Comparison of ENCODE assay signal across 1 cellular context in genomic region chr1:54580856-54581550, GRCh38.
TF ChIP-seq lines count a peak whose summit lies in the region.

No MANE protein-coding gene starts in this region.

TF ChIP-seq in WTC11, 78 proteins besides CTCF, POLR2A, EP300 and RAD21 (continued from another document):
- TF ChIP-seq RELA (CRISPR knock-in tag; IDR thresholded peaks at IDR 0.05; ENCODE audit: borderline replicate concordance) (no peak), JAZF1 (CRISPR knock-in tag; IDR thresholded peaks at IDR 0.05) (no peak), ZNF532 (CRISPR knock-in tag; IDR thresholded peaks at IDR 0.05; ENCODE audit: borderline replicate concordance) (no peak), ZNF671 (CRISPR knock-in tag; IDR thresholded peaks at IDR 0.05) (no peak), ETV6 (CRISPR knock-in tag; IDR thresholded peaks at IDR 0.05) (no peak), GABPB1 (CRISPR knock-in tag; IDR thresholded peaks at IDR 0.05) (no peak), OVOL2 (CRISPR knock-in tag; IDR thresholded peaks at IDR 0.05; ENCODE audit: borderline replicate concordance) (no peak), E2F4 (CRISPR knock-in tag; IDR thresholded peaks at IDR 0.05; ENCODE audit: borderline replicate concordance, low read depth) (no peak)
